In the genomic region with DNA sequence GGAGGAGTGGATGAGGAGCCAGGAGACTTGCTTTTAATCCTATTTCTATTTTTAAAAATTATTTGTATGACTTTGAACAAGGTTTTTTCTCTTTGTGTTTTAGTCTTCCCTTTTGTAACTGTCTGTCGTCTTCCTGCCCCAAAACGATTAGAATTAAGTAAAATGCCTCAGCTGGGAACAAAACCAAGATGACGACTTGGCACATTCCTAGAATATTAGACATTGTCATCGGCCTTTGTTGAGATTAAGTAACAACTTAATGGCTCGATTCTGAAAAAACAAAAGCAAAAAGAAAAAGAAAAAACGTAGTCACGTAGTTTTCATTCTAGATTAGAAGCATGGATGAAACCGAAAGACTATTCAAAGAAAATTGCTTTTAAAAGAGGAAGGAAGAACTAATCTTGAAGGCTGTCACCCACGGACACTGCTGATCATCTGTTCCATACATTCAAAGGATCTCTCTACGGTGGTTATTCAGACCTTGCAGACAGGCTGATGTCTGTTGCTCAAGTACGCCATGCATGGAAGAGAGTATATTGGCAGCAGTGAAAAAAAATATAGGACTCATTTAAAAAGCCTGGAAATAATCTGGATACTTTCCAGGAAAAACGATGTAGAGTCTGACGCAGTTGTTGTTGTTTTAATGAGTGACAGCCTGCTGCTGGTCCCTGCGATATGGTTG, we compare ENCODE assay signal across 8 cellular contexts. TPM values are rescaled to one million over a fixed set of nuclear protein-coding genes. Genes with fewer than 3 reads are reported as not detected.
A peak's percentile ranks its signal among the peaks of the same experiment; 100 is the strongest.
DNase-seq lines count a peak whose midpoint lies in the region; ATAC-seq and TF ChIP-seq lines count a peak whose summit lies in the region.

No MANE protein-coding gene starts in this region.

- H3K4me2 ChIP-seq in neural cell (ENCODE audit: low read length) = no peak overlapping the region

- H3K9me3 Mint-ChIP-seq in activated T-helper 1 cell treated with anti-CD3 and anti-CD28 coated beads, Interleukin-12 subunit alpha, Interleukin-12 subunit beta, Interleukin-2, Interleukin-4 antibody, amounts not matched to agents 30 ng/mL and 10 ng/mL and 1 ng/mL, durations not matched to agents 14 hours and 24 hours and 36 hours = no peaks in the 10 kb centered on the region
- H3K9me3 Mint-ChIP-seq in Caco-2 (ENCODE audit: unreplicated experiment) = no peaks in the 10 kb centered on the region
- no peaks in the 10 kb centered on the region for H3K9me3 Mint-ChIP-seq in CD8-positive, alpha-beta T cell

- H3K27me3 ChIP-seq in neural cell (ENCODE audit: insufficient read depth, low read depth, low read length) (no peaks in the 10 kb centered on the region), Caco-2 (replicated peaks; ENCODE audit: control insufficient read depth, insufficient read depth, low read length) (no peaks in the 10 kb centered on the region)
- no peaks in the 10 kb centered on the region for H3K27me3 ChIP-seq in CD8-positive, alpha-beta T cell (ENCODE audit: insufficient read depth, low read length)

- CTCF ChIA-PET in Caco-2 (lab: Charles Lee) = interaction anchor here (1.0 kb wide), 1 partner anchor 210 kb away, joined by 3 read pairs; no protein-coding TSS in a partner anchor
- CTCF ChIA-PET in CD8-positive, alpha-beta T cell (lab: Charles Lee) = no interaction called here

- H3K27ac ChIP-seq in neural cell (ENCODE audit: low read length) = peak overlapping the region; percentile 15
- H3K27ac ChIP-seq in CD8-positive, alpha-beta T cell (ENCODE audit: low read depth, low read length) = no peak overlapping the region

- TF ChIP-seq RAD21 in neural cell (conservative IDR thresholded peaks at IDR 0.05) = no peak

- no peak for TF ChIP-seq EP300 in neural cell (conservative IDR thresholded peaks at IDR 0.05; ENCODE audit: poor library complexity, severe bottlenecking)

- H3K27me3 Mint-ChIP-seq in activated T-helper 1 cell treated with anti-CD3 and anti-CD28 coated beads, Interleukin-12 subunit alpha, Interleukin-12 subunit beta, Interleukin-2, Interleukin-4 antibody, amounts not matched to agents 30 ng/mL and 10 ng/mL and 1 ng/mL, durations not matched to agents 14 hours and 24 hours and 36 hours (ENCODE audit: insufficient read depth) = peaks cover 10% of the 10 kb centered on the region
- H3K27me3 Mint-ChIP-seq in Caco-2 (ENCODE audit: insufficient read depth, unreplicated experiment) = no peaks in the 10 kb centered on the region
- peaks cover 16% of the 10 kb centered on the region for H3K27me3 Mint-ChIP-seq in CD8-positive, alpha-beta T cell (ENCODE audit: low read depth)

- DNase-seq in AG09309 (ENCODE audit: low read depth) (peak; percentile 14), Caco-2 (no peak)
- DNase-seq in activated T-helper 1 cell treated with anti-CD3 and anti-CD28 coated beads, Interleukin-12 subunit alpha, Interleukin-12 subunit beta, Interleukin-2, Interleukin-4 antibody, amounts not matched to agents 30 ng/mL and 10 ng/mL and 1 ng/mL, durations not matched to agents 14 hours and 24 hours and 36 hours (ENCODE audit: low spot score) = no peak
- DNase-seq in CD8-positive, alpha-beta T cell = no peak
- DNase-seq in effector CD4-positive, alpha-beta T cell = no peak

- no peaks in the 10 kb centered on the region for H3F3A ChIP-seq in neural cell (ENCODE audit: insufficient read depth, low read length, poor library complexity, severe bottlenecking)

- no peak overlapping the region for H3K9ac ChIP-seq in neural cell (ENCODE audit: low read length)

- H3K4me3 ChIP-seq in AG09309 (ENCODE audit: control insufficient read depth, low read depth, low read length) = peak overlapping the region; percentile 8
- H3K4me3 ChIP-seq in neural cell (ENCODE audit: low read length) = no peak overlapping the region
- no peak overlapping the region for H3K4me3 ChIP-seq in Caco-2 (ENCODE audit: low read depth, low read length)
- no peak overlapping the region for H3K4me3 ChIP-seq in CD8-positive, alpha-beta T cell (ENCODE audit: low read depth, low read length)

- peaks cover 35% of the 10 kb centered on the region for H3K4me1 Mint-ChIP-seq in activated T-helper 1 cell treated with anti-CD3 and anti-CD28 coated beads, Interleukin-12 subunit alpha, Interleukin-12 subunit beta, Interleukin-2, Interleukin-4 antibody, amounts not matched to agents 30 ng/mL and 10 ng/mL and 1 ng/mL, durations not matched to agents 14 hours and 24 hours and 36 hours (ENCODE audit: low read depth)
- peaks cover 6% of the 10 kb centered on the region for H3K4me1 Mint-ChIP-seq in Caco-2 (ENCODE audit: low read depth, unreplicated experiment)
- H3K4me1 Mint-ChIP-seq in CD8-positive, alpha-beta T cell (ENCODE audit: low read depth) = no peaks in the 10 kb centered on the region

- peak overlapping the region; percentile 78 for H3K27ac Mint-ChIP-seq in activated T-helper 1 cell treated with anti-CD3 and anti-CD28 coated beads, Interleukin-12 subunit alpha, Interleukin-12 subunit beta, Interleukin-2, Interleukin-4 antibody, amounts not matched to agents 30 ng/mL and 10 ng/mL and 1 ng/mL, durations not matched to agents 14 hours and 24 hours and 36 hours
- H3K27ac Mint-ChIP-seq in Caco-2 (ENCODE audit: unreplicated experiment) = no peak overlapping the region
- H3K27ac Mint-ChIP-seq in CD8-positive, alpha-beta T cell = no peak overlapping the region

- H3K9me2 ChIP-seq in neural cell (ENCODE audit: insufficient read depth, low read length) = no peaks in the 10 kb centered on the region

- no peaks in the 10 kb centered on the region for H3K4me1 ChIP-seq in Caco-2
- no peaks in the 10 kb centered on the region for H3K4me1 ChIP-seq in CD8-positive, alpha-beta T cell (ENCODE audit: insufficient read depth, low read length)

- no TSS peak for BruUV-seq in Caco-2 (replicated peaks; lab: Mats Ljungman, UMichigan)

- H3K79me2 ChIP-seq in neural cell (replicated peaks; ENCODE audit: insufficient read depth, low read length) = peaks cover 7% of the 10 kb centered on the region

- no peak overlapping the region for H2AFZ ChIP-seq in neural cell (ENCODE audit: low read depth, low read length)

- H3K36me3 ChIP-seq in neural cell (ENCODE audit: insufficient read depth, low read length) (no peaks in the 10 kb centered on the region), Caco-2 (ENCODE audit: control insufficient read depth, insufficient read depth, low read length) (no peaks in the 10 kb centered on the region)
- no peaks in the 10 kb centered on the region for H3K36me3 ChIP-seq in CD8-positive, alpha-beta T cell (ENCODE audit: insufficient read depth, low read length)

- POLR2A ChIA-PET in Caco-2 (lab: Charles Lee) = no interaction called here
- POLR2A ChIA-PET in CD8-positive, alpha-beta T cell (lab: Charles Lee) = interaction anchor here (1.0 kb wide), 1 partner anchor 8 kb away, joined by 4 read pairs; no protein-coding TSS in a partner anchor

- TF ChIP-seq CTCF in AG09309 (IDR thresholded peaks at IDR 0.05; ENCODE audit: control insufficient read depth, insufficient read depth, low read depth, low read length, missing control alignments) (no peak), neural cell (IDR thresholded peaks at IDR 0.05; ENCODE audit: poor library complexity, severe bottlenecking) (no peak), Caco-2 (IDR thresholded peaks at IDR 0.05; ENCODE audit: insufficient read depth in 1 of 2, low read depth in 1 of 2, low read length in 1 of 2, severe bottlenecking in 1 of 2, unreplicated experiment in 1 of 2) (no peak)
- no peak for TF ChIP-seq CTCF in CD8-positive, alpha-beta T cell (IDR thresholded peaks at IDR 0.05)

- peaks cover 3% of the 10 kb centered on the region for H3K36me3 Mint-ChIP-seq in activated T-helper 1 cell treated with anti-CD3 and anti-CD28 coated beads, Interleukin-12 subunit alpha, Interleukin-12 subunit beta, Interleukin-2, Interleukin-4 antibody, amounts not matched to agents 30 ng/mL and 10 ng/mL and 1 ng/mL, durations not matched to agents 14 hours and 24 hours and 36 hours (ENCODE audit: low read depth)
- H3K36me3 Mint-ChIP-seq in Caco-2 (ENCODE audit: insufficient read depth, unreplicated experiment) = no peaks in the 10 kb centered on the region
- H3K36me3 Mint-ChIP-seq in CD8-positive, alpha-beta T cell = no peaks in the 10 kb centered on the region

- H4K20me1 ChIP-seq in neural cell (ENCODE audit: insufficient read depth) = no peaks in the 10 kb centered on the region

- peak overlapping the region; percentile 69 for H3K4me3 Mint-ChIP-seq in activated T-helper 1 cell treated with anti-CD3 and anti-CD28 coated beads, Interleukin-12 subunit alpha, Interleukin-12 subunit beta, Interleukin-2, Interleukin-4 antibody, amounts not matched to agents 30 ng/mL and 10 ng/mL and 1 ng/mL, durations not matched to agents 14 hours and 24 hours and 36 hours
- no peak overlapping the region for H3K4me3 Mint-ChIP-seq in Caco-2 (ENCODE audit: unreplicated experiment)
- H3K4me3 Mint-ChIP-seq in CD8-positive, alpha-beta T cell = no peak overlapping the region

- H3K9me3 ChIP-seq in neural cell (ENCODE audit: low read length) = no peaks in the 10 kb centered on the region
- no peaks in the 10 kb centered on the region for H3K9me3 ChIP-seq in Caco-2
- H3K9me3 ChIP-seq in CD8-positive, alpha-beta T cell (ENCODE audit: low read length) = no peaks in the 10 kb centered on the region

- intact Hi-C loops in activated T-helper 1 cell treated with anti-CD3 and anti-CD28 coated beads, Interleukin-12 subunit alpha, Interleukin-12 subunit beta, Interleukin-2, Interleukin-4 antibody, amounts not matched to agents 30 ng/mL and 10 ng/mL and 1 ng/mL, durations not matched to agents 14 hours and 24 hours and 36 hours (cut with micrococcal nuclease) = loop anchor here (1.0 kb wide), 1 partner anchor 10 kb away; no protein-coding TSS in a partner anchor
- intact Hi-C loops in Caco-2 (cut with micrococcal nuclease; ENCODE audit: unreplicated experiment) = no loop called here
- intact Hi-C loops in CD8-positive, alpha-beta T cell (cut with DNase I, micrococcal nuclease) = no loop called here

- peak; percentile 79 for ATAC-seq in GM19328 (IDR thresholded peaks at IDR 0.05; ENCODE audit: unreplicated experiment)
- peak; percentile 82 for ATAC-seq in HG03521 (IDR thresholded peaks at IDR 0.05; ENCODE audit: unreplicated experiment)
- ATAC-seq in CD8-positive, alpha-beta T cell = no peak

TF ChIP-seq in neural cell, 6 proteins besides CTCF, POLR2A, EP300 and RAD21 (continues in another document):
- no peak for TF ChIP-seq SMC3 (conservative IDR thresholded peaks at IDR 0.05; ENCODE audit: poor library complexity)
- no peak for TF ChIP-seq TAF1 (IDR thresholded peaks at IDR 0.05; ENCODE audit: low read depth)
- TF ChIP-seq POLR2AphosphoS5 (IDR thresholded peaks at IDR 0.05) = no peak

RNA-seq across cellular contexts. Expression of gene GNG4, which starts 16.9 kb away (rescaled TPM):
- total RNA-seq in activated T-helper 1 cell treated with anti-CD3 and anti-CD28 coated beads, Interleukin-12 subunit alpha, Interleukin-12 subunit beta, Interleukin-2, Interleukin-4 antibody, amounts not matched to agents 30 ng/mL and 10 ng/mL and 1 ng/mL, durations not matched to agents 14 hours and 24 hours and 36 hours = 103 and 109 TPM in 2 replicates
- polyA plus RNA-seq in neural cell = 57.6 and 63.2 TPM in 2 replicates
- 82.0 and 96.2 TPM in 2 replicates for polyA minus RNA-seq in neural cell
- 3.5 and 5.5 TPM in 2 replicates for total RNA-seq in Caco-2 (2022)
- under 1 TPM in 1 of 2 experiments, not detected in 1; 0.08 TPM for total RNA-seq in CD8-positive, alpha-beta T cell

Comparison
In these comparisons a context has a peak if more than half of its experiments do, and no peak if none do; other contexts are left out.
1. RNA of gene GNG4, which starts 16.9 kb away (total RNA-seq): 103 to 109 TPM in activated T-helper 1 cell treated with anti-CD3 and anti-CD28 coated beads, Interleukin-12 subunit alpha, Interleukin-12 subunit beta, Interleukin-2, Interleukin-4 antibody, amounts not matched to agents 30 ng/mL and 10 ng/mL and 1 ng/mL, durations not matched to agents 14 hours and 24 hours and 36 hours; 3.5 to 5.5 TPM in Caco-2 and 0.08 TPM in CD8-positive, alpha-beta T cell; every median in the first group is over 10 times any median in the second.